ENCODE assay signal across 14 cellular contexts in the genomic region with DNA sequence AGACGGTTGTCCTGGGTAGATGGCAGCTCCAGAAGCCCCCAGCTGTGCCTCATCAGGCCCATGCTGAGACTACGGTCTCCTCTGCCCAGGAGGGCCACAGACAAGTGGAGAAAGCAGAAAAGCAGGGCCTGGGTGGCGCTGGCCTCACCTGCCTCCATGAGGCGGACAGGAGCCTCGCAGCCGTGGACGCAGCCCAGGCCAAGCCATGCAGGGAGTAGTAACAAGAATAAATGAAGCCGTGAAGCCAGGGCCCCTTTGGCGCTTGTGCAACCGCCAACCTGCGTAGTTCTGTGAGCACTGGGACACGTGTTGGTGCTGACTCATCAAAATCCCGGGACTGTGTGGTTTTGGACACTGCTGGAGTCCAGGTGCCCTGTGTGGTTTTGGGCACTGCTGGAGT. TPM values are rescaled to one million over a fixed set of nuclear protein-coding genes. Genes with fewer than 3 reads are reported as not detected.
DNase-seq lines count a peak whose midpoint lies in the region; ATAC-seq, FAIRE-seq and TF ChIP-seq lines count a peak whose summit lies in the region.
"Had no signal": no experiment of that assay in that cellular context is flagged by ENCODE, and none has a peak within 500 bp of the region (broad histone marks: within the 10 kb centered on the region; RNA-seq: fewer than 3 reads in every experiment).

No MANE protein-coding gene starts in this region.

- no peaks in the 10 kb centered on the region for H3K9me3 ChIP-seq in kidney (ENCODE audit: control insufficient read depth in 1 of 2, low read length in 2 of 2)
- H3K9me3 ChIP-seq: thoracic aorta had no signal

- no peak overlapping the region for H3K27ac ChIP-seq in RWPE1
- no peak overlapping the region for H3K27ac ChIP-seq in kidney (ENCODE audit: low read depth in 2 of 2, low read length in 2 of 2)
- no peak overlapping the region for H3K27ac ChIP-seq in mesendoderm (ENCODE audit: low read depth, low read length)
- H3K27ac ChIP-seq: thoracic aorta had no signal

- H3K36me3 ChIP-seq in kidney (ENCODE audit: control insufficient read depth in 1 of 2, insufficient read depth in 2 of 2, low read length in 2 of 2) = no peaks in the 10 kb centered on the region
- H3K36me3 ChIP-seq in mesendoderm (ENCODE audit: control insufficient read depth, insufficient read depth, low read length) = no peaks in the 10 kb centered on the region
- H3K36me3 ChIP-seq: thoracic aorta had no signal

- H2BK120ac ChIP-seq in mesendoderm (ENCODE audit: low read depth, low read length) = no peak overlapping the region

- H3K9ac ChIP-seq in kidney (ENCODE audit: low read length in 2 of 2) = no peak overlapping the region
- no peak overlapping the region for H3K9ac ChIP-seq in mesendoderm (ENCODE audit: low read length)

- no peaks in the 10 kb centered on the region for H3K79me1 ChIP-seq in mesendoderm (ENCODE audit: low read length)

- CTCF ChIA-PET in RWPE1 (lab: Yijun Ruan, JAX) = no interaction called here

- no peak overlapping the region for H2AK5ac ChIP-seq in mesendoderm (ENCODE audit: low read length)

- no peak overlapping the region for H3K23ac ChIP-seq in mesendoderm (ENCODE audit: low read length)

- TF ChIP-seq CTCF in RWPE1 (conservative IDR thresholded peaks at IDR 0.05; ENCODE audit: low read depth) (no peak), kidney (IDR thresholded peaks at IDR 0.05; ENCODE audit: borderline replicate concordance, extremely low read depth, insufficient read depth) (no peak)

- no peak overlapping the region for H4K5ac ChIP-seq in mesendoderm (ENCODE audit: low read length)

- no peak for FAIRE-seq in kidney (lab: Jason Lieb, UNC)

- intact Hi-C loops in kidney (cut with DNase I) (no loop called here), left cardiac atrium (cut with DNase I) (no loop called here)

- POLR2A ChIA-PET in RWPE1 (lab: Yijun Ruan, JAX; ENCODE audit: low non-redundant PET) = no interaction called here

- no peaks in the 10 kb centered on the region for H3K4me1 ChIP-seq in kidney (ENCODE audit: control insufficient read depth in 1 of 2, insufficient read depth in 1 of 2, low read depth in 1 of 2, low read length in 2 of 2)
- H3K4me1 ChIP-seq in mesendoderm (ENCODE audit: control insufficient read depth, low read depth, low read length) = no peaks in the 10 kb centered on the region

- no peak overlapping the region for H3K4ac ChIP-seq in mesendoderm (ENCODE audit: low read depth, low read length)

- no peak overlapping the region for H3K4me2 ChIP-seq in mesendoderm (ENCODE audit: low read length)

- ATAC-seq in GM18502 (IDR thresholded peaks at IDR 0.05; ENCODE audit: poor library complexity, unreplicated experiment) (no peak), left cardiac atrium (no peak)

- no peak overlapping the region for H3K4me3 ChIP-seq in kidney (ENCODE audit: low read length in 2 of 2)
- no peak overlapping the region for H3K4me3 ChIP-seq in mesendoderm (ENCODE audit: low read length)
- H3K4me3 ChIP-seq: thoracic aorta had no signal

- H3K18ac ChIP-seq in mesendoderm (ENCODE audit: low read length) = no peak overlapping the region

- H4K8ac ChIP-seq in mesendoderm (ENCODE audit: low read depth, low read length) = no peak overlapping the region

- no peaks in the 10 kb centered on the region for H3K79me2 ChIP-seq in mesendoderm (ENCODE audit: control insufficient read depth, insufficient read depth, low read length)

- no CpG with 5 or more reads among the region's 13 CpGs for WGBS in mesendoderm (ENCODE audit: extremely low coverage, insufficient coverage, low lambda C conversion rate)

- no peak overlapping the region for H2BK15ac ChIP-seq in mesendoderm (replicated peaks; ENCODE audit: low read depth)

- peak; percentile 28 to 31 for DNase-seq in NOMO-1 (lab: John Stamatoyannopoulos, UW; ENCODE audit: unreplicated experiment in 2 of 2)
- no peak for DNase-seq in NOMO-1 treated with dmso at 0.1 percent for 144 hours (lab: John Stamatoyannopoulos, UW; ENCODE audit: unreplicated experiment)
- peak; percentile 65 for DNase-seq in RWPE1 (ENCODE audit: low spot score)
- peak; percentile 69 for DNase-seq in kidney
- no peak for DNase-seq in NCI-H1436 (lab: John Stamatoyannopoulos, UW)
- DNase-seq in mesendoderm = no peak
- DNase-seq in left cardiac atrium = no peak
- DNase-seq: activated CD4-positive, CD25-positive, alpha-beta regulatory T cell; activated CD8-positive, alpha-beta memory T cell treated with anti-CD3 and anti-CD28 coated beads, Interleukin-2, amount 50 U/mL, for 4 hours; activated naive CD8-positive, alpha-beta T cell treated with anti-CD3 and anti-CD28 coated beads for 36 hours had no signal

- H3K56ac ChIP-seq in mesendoderm (ENCODE audit: low read length) = no peak overlapping the region

- no peaks in the 10 kb centered on the region for H3K27me3 ChIP-seq in mesendoderm (ENCODE audit: insufficient read depth, low read length, poor library complexity)

- H2BK5ac ChIP-seq in mesendoderm (ENCODE audit: low read length) = no peak overlapping the region

RNA-seq across cellular contexts. Expression of a gene that starts 12.3 kb away (rescaled TPM):
- 0.19 TPM for total RNA-seq in kidney
- not detected for polyA plus RNA-seq in kidney (ENCODE audit: insufficient read depth, low read depth, low replicate concordance)
- polyA plus RNA-seq in mesendoderm (2013, experiment 1 of 2) = 0.24 TPM
- polyA plus RNA-seq in mesendoderm (2013, experiment 2 of 2) = 0.27 TPM
- not detected for total RNA-seq in left cardiac atrium
- total RNA-seq: chondrocyte, LHCN-M2, thoracic aorta had no signal

Comparison
In these comparisons a context has a peak if more than half of its experiments do, and no peak if none do; other contexts are left out.
1. DNase-seq: peak in NOMO-1 (2 of 2), RWPE1 (single experiment) and kidney (single experiment); none in NOMO-1 treated with dmso at 0.1 percent for 144 hours (single experiment), NCI-H1436 (single experiment), mesendoderm (single experiment) and left cardiac atrium (single experiment).